ENCODE assay signal across 8 cellular contexts in genomic region chr6:2738373-2738979, GRCh38. TPM values are rescaled to one million over a fixed set of nuclear protein-coding genes. Genes with fewer than 3 reads are reported as not detected.
A peak's percentile ranks its signal among the peaks of the same experiment; 100 is the strongest.
DNase-seq lines count a peak whose midpoint lies in the region; ATAC-seq and TF ChIP-seq lines count a peak whose summit lies in the region.

No MANE protein-coding gene starts in this region.

- ATAC-seq in SK-N-SH treated with all-trans-retinoic acid at 6 μM for 48 hours (peak; percentile 91), HG03139 (IDR thresholded peaks at IDR 0.05; ENCODE audit: unreplicated experiment) (no peak)

- DNase-seq in NCI-H2196 (lab: John Stamatoyannopoulos, UW; ENCODE audit: unreplicated experiment), result peak; percentile 38
- no peak for DNase-seq in NCI-H2196 treated with DMSO at 0.1 percent for 48 hours (lab: John Stamatoyannopoulos, UW; ENCODE audit: unreplicated experiment)
- peak; percentile 54 for DNase-seq in LHCN-M2 (ENCODE audit: low read depth)
- peak; percentile 80 for DNase-seq in astrocyte of the hippocampus (ENCODE audit: low read depth, low spot score)
- DNase-seq in inferior parietal cortex (ENCODE audit: extremely low spot score), result peak; percentile 82
- peak; percentile 51 for DNase-seq in stimulated activated CD4-positive, alpha-beta T cell treated with anti-CD3 and anti-CD28 coated beads, Interleukin-4, amount 100 ng/mL, for 24 hours

TF ChIP-seq in SK-N-SH treated with all-trans-retinoic acid at 6 μM for 48 hours, 23 proteins besides CTCF, POLR2A, EP300 and RAD21:
- no peak for TF ChIP-seq ZFP30 (CRISPR knock-in tag; IDR thresholded peaks at IDR 0.05)
- no peak for TF ChIP-seq CSRNP3 (CRISPR knock-in tag; IDR thresholded peaks at IDR 0.05)
- TF ChIP-seq POU6F1 (CRISPR knock-in tag; IDR thresholded peaks at IDR 0.05; ENCODE audit: borderline replicate concordance, low read depth), result no peak
- TF ChIP-seq SNAI2 (CRISPR knock-in tag; IDR thresholded peaks at IDR 0.05), result no peak
- no peak for TF ChIP-seq TOX (CRISPR knock-in tag; IDR thresholded peaks at IDR 0.05; ENCODE audit: borderline replicate concordance)

RNA-seq across cellular contexts. Expression of gene MYLK4, which starts 12.2 kb away (rescaled TPM):
- 0.26 and 0.40 TPM in 2 replicates for total RNA-seq in LHCN-M2 (2014; rRNA removed)
- polyA plus RNA-seq in LHCN-M2 (2012), result 0.10 TPM

RNA-seq across cellular contexts. Expression of gene WRNIP1, which starts 26.7 kb away (rescaled TPM):
- total RNA-seq in LHCN-M2 (2014; rRNA removed), result 66.4 and 75.0 TPM in 2 replicates
- polyA plus RNA-seq in LHCN-M2 (2012), result 26.8 TPM
